10 cellular contexts compared by ENCODE assay signal in the genomic region with DNA sequence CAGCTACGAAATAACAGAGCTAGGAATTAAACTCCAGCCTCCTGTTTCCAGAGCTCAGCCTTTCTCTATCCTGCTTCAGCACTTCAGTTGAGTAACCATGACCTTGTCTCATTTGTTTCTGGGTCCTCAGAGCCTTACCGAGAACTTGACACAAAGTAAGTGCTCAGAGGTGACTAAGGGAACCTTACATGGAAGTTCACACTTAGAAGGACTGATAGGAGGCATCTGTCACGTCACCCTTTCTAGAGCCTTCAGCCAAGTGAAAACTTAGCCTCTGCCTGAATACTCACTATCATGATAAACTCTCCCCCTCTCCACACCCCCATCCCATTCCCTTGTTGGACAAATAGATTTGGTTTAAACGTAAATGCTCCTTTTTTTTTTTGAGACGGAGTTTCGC. TPM values are rescaled to one million over a fixed set of nuclear protein-coding genes. Genes with fewer than 3 reads are reported as not detected.
DNase-seq lines count a peak whose midpoint lies in the region; ATAC-seq and TF ChIP-seq lines count a peak whose summit lies in the region.
"Had no signal": no experiment of that assay in that cellular context is flagged by ENCODE, and none has a peak within 500 bp of the region (broad histone marks: within the 10 kb centered on the region; RNA-seq: fewer than 3 reads in every experiment).

No MANE protein-coding gene starts in this region.

- H3K4me3 Mint-ChIP-seq in activated T-helper 1 cell treated with anti-CD3 and anti-CD28 coated beads, Interleukin-12 subunit alpha, Interleukin-12 subunit beta, Interleukin-2, Interleukin-4 antibody, amounts not matched to agents 30 ng/mL and 10 ng/mL and 1 ng/mL, durations not matched to agents 14 hours and 24 hours and 36 hours, result peak overlapping the region; percentile 33

- CTCF ChIA-PET in GM10248 (lab: Yijun Ruan, JAX), result interaction anchor here (0.8 to 20.7 kb wide), 3 partner anchors 9 to 84 kb away, joined by 4 to 641 read pairs (median 6); a partner anchor contains a TSS

- peak overlapping the region; percentile 97 for H3K4me2 ChIP-seq in DOHH2 (ENCODE audit: low read length)

- H3K4me3 ChIP-seq in DOHH2 (ENCODE audit: low read length) (peak overlapping the region; percentile 78), right atrium auricular region (peak overlapping the region; percentile 51 to 63), psoas muscle (no peak overlapping the region)

- peaks cover 42% of the 10 kb centered on the region for H3K4me1 ChIP-seq in DOHH2 (ENCODE audit: control insufficient read depth, low read length)
- H3K4me1 ChIP-seq in right atrium auricular region, result peaks cover 0 to 22% of the 10 kb centered on the region in 2 donors
- peaks cover 4% of the 10 kb centered on the region for H3K4me1 ChIP-seq in psoas muscle

- 87 to 89% (median 87%) methylated on average over 6 of the region's 6 CpGs for WGBS in psoas muscle, 3 donors

- TF ChIP-seq CTCF in DOHH2 (IDR thresholded peaks at IDR 0.05; ENCODE audit: low read depth, low read length, poor library complexity, severe bottlenecking) (no peak), right atrium auricular region (IDR thresholded peaks at IDR 0.05) (no peak), psoas muscle (IDR thresholded peaks at IDR 0.05) (no peak), GM10248 (IDR thresholded peaks at IDR 0.05; ENCODE audit: control extremely low read depth, extremely low read depth, low read depth, missing control alignments) (no peak)

- no peaks in the 10 kb centered on the region for H3K36me3 ChIP-seq in DOHH2 (ENCODE audit: control insufficient read depth, low read length)
- H3K36me3 ChIP-seq in right atrium auricular region, result no peaks in the 10 kb centered on the region
- no peaks in the 10 kb centered on the region for H3K36me3 ChIP-seq in psoas muscle (ENCODE audit: insufficient read depth in 1 of 2, low read depth in 1 of 2)

- H3F3A ChIP-seq in DOHH2 (ENCODE audit: control insufficient read depth, insufficient read depth), result peaks cover 6% of the 10 kb centered on the region; the same call in 1 of the 2 replicates

- H3K27ac ChIP-seq in DOHH2 (ENCODE audit: low read depth, low read length), result no peak overlapping the region
- H3K27ac ChIP-seq in right atrium auricular region, result peak overlapping the region; percentile 89 to 94
- H3K27ac ChIP-seq in psoas muscle, result peak overlapping the region; percentile 69

- H4K20me1 ChIP-seq in DOHH2 (ENCODE audit: control insufficient read depth, insufficient read depth, low read depth, low read length), result no peaks in the 10 kb centered on the region

- H3K9me2 ChIP-seq in DOHH2 (replicated peaks; ENCODE audit: control insufficient read depth, low read length), result no peaks in the 10 kb centered on the region

- POLR2A ChIA-PET in GM10248 (lab: Yijun Ruan, JAX), result no interaction called here

- no peak for DNase-seq in activated T-helper 1 cell treated with anti-CD3 and anti-CD28 coated beads, Interleukin-12 subunit alpha, Interleukin-12 subunit beta, Interleukin-2, Interleukin-4 antibody, amounts not matched to agents 30 ng/mL and 10 ng/mL and 1 ng/mL, durations not matched to agents 14 hours and 24 hours and 36 hours (ENCODE audit: low spot score)
- DNase-seq in right atrium auricular region (ENCODE audit: low spot score), result no peak
- DNase-seq in psoas muscle, result no peak
- DNase-seq in GM10248 (ENCODE audit: extremely low spot score), result no peak
- DNase-seq: activated CD4-positive, alpha-beta memory T cell treated with anti-CD3 and anti-CD28 coated beads, Interleukin-2, amount 10 ng/mL, durations not matched to agents 7 days and 5 days had no signal

- ATAC-seq in psoas muscle (peak in 1 of 4 donors; percentile 6), HG02588 (IDR thresholded peaks at IDR 0.05; ENCODE audit: unreplicated experiment) (no peak), HG03442 (IDR thresholded peaks at IDR 0.05; ENCODE audit: unreplicated experiment) (no peak), GM21825 (IDR thresholded peaks at IDR 0.05; ENCODE audit: unreplicated experiment) (no peak)

- no peaks in the 10 kb centered on the region for H3K9me3 ChIP-seq in DOHH2 (ENCODE audit: control insufficient read depth, insufficient read depth, low read length)
- no peaks in the 10 kb centered on the region for H3K9me3 ChIP-seq in right atrium auricular region
- H3K9me3 ChIP-seq in psoas muscle, result no peaks in the 10 kb centered on the region

- peaks cover 10% of the 10 kb centered on the region for H3K4me1 Mint-ChIP-seq in activated T-helper 1 cell treated with anti-CD3 and anti-CD28 coated beads, Interleukin-12 subunit alpha, Interleukin-12 subunit beta, Interleukin-2, Interleukin-4 antibody, amounts not matched to agents 30 ng/mL and 10 ng/mL and 1 ng/mL, durations not matched to agents 14 hours and 24 hours and 36 hours (ENCODE audit: low read depth)

- H3K27ac Mint-ChIP-seq in activated T-helper 1 cell treated with anti-CD3 and anti-CD28 coated beads, Interleukin-12 subunit alpha, Interleukin-12 subunit beta, Interleukin-2, Interleukin-4 antibody, amounts not matched to agents 30 ng/mL and 10 ng/mL and 1 ng/mL, durations not matched to agents 14 hours and 24 hours and 36 hours, result no peak overlapping the region
- H3K27ac Mint-ChIP-seq: activated CD4-positive, alpha-beta memory T cell treated with anti-CD3 and anti-CD28 coated beads, Interleukin-2, amount 10 ng/mL, durations not matched to agents 7 days and 5 days had no signal

- no peaks in the 10 kb centered on the region for H3K79me2 ChIP-seq in DOHH2 (ENCODE audit: control insufficient read depth, low read length)

- H3K9me3 Mint-ChIP-seq in activated T-helper 1 cell treated with anti-CD3 and anti-CD28 coated beads, Interleukin-12 subunit alpha, Interleukin-12 subunit beta, Interleukin-2, Interleukin-4 antibody, amounts not matched to agents 30 ng/mL and 10 ng/mL and 1 ng/mL, durations not matched to agents 14 hours and 24 hours and 36 hours, result no peaks in the 10 kb centered on the region
- H3K9me3 Mint-ChIP-seq: activated CD4-positive, alpha-beta memory T cell treated with anti-CD3 and anti-CD28 coated beads, Interleukin-2, amount 10 ng/mL, durations not matched to agents 7 days and 5 days had no signal

- H3K36me3 Mint-ChIP-seq in activated T-helper 1 cell treated with anti-CD3 and anti-CD28 coated beads, Interleukin-12 subunit alpha, Interleukin-12 subunit beta, Interleukin-2, Interleukin-4 antibody, amounts not matched to agents 30 ng/mL and 10 ng/mL and 1 ng/mL, durations not matched to agents 14 hours and 24 hours and 36 hours (ENCODE audit: low read depth), result no peaks in the 10 kb centered on the region

- peaks cover 19% of the 10 kb centered on the region for H3K27me3 Mint-ChIP-seq in activated T-helper 1 cell treated with anti-CD3 and anti-CD28 coated beads, Interleukin-12 subunit alpha, Interleukin-12 subunit beta, Interleukin-2, Interleukin-4 antibody, amounts not matched to agents 30 ng/mL and 10 ng/mL and 1 ng/mL, durations not matched to agents 14 hours and 24 hours and 36 hours (ENCODE audit: insufficient read depth)

- H3K27me3 ChIP-seq in DOHH2 (ENCODE audit: control insufficient read depth, low read length) (peaks cover 14% of the 10 kb centered on the region), right atrium auricular region (no peaks in the 10 kb centered on the region), psoas muscle (ENCODE audit: insufficient read depth in 3 of 3, low read length in 2 of 3) (peaks cover 0 to 7% (median 0%) of the 10 kb centered on the region in 3 donors)

- intact Hi-C loops in activated T-helper 1 cell treated with anti-CD3 and anti-CD28 coated beads, Interleukin-12 subunit alpha, Interleukin-12 subunit beta, Interleukin-2, Interleukin-4 antibody, amounts not matched to agents 30 ng/mL and 10 ng/mL and 1 ng/mL, durations not matched to agents 14 hours and 24 hours and 36 hours (cut with micrococcal nuclease), result no loop called here
- intact Hi-C loops in psoas muscle (cut with DNase I), result no loop called here

RNA-seq across cellular contexts. Expression of a gene that starts 9.8 kb away (rescaled TPM):
- 23.3 and 27.7 TPM in 2 replicates for total RNA-seq in activated T-helper 1 cell treated with anti-CD3 and anti-CD28 coated beads, Interleukin-12 subunit alpha, Interleukin-12 subunit beta, Interleukin-2, Interleukin-4 antibody, amounts not matched to agents 30 ng/mL and 10 ng/mL and 1 ng/mL, durations not matched to agents 14 hours and 24 hours and 36 hours
- 10 to 100 TPM; 28.7 to 29.3 TPM for total RNA-seq in right atrium auricular region
- 10 to 100 TPM in 2 of 4 donors, 1 to 10 TPM in 2; 7.4 to 13.4 (median 10.2) TPM for total RNA-seq in psoas muscle
- 1 to 10 TPM; 1.5 to 6.6 (median 4.6) TPM for polyA plus RNA-seq in psoas muscle

RNA-seq across cellular contexts. Expression of a gene that starts 38.9 kb away (rescaled TPM):
- not detected in 2 replicates for total RNA-seq in activated T-helper 1 cell treated with anti-CD3 and anti-CD28 coated beads, Interleukin-12 subunit alpha, Interleukin-12 subunit beta, Interleukin-2, Interleukin-4 antibody, amounts not matched to agents 30 ng/mL and 10 ng/mL and 1 ng/mL, durations not matched to agents 14 hours and 24 hours and 36 hours
- total RNA-seq in right atrium auricular region (not detected), psoas muscle (not detected)
- under 1 TPM in 2 of 3 donors, not detected in 1; 0.03 to 0.06 TPM for polyA plus RNA-seq in psoas muscle
- total RNA-seq: activated CD4-positive, alpha-beta memory T cell treated with anti-CD3 and anti-CD28 coated beads, Interleukin-2, amount 10 ng/mL, durations not matched to agents 7 days and 5 days; LHCN-M2 had no signal
